ENCODE assay signal across 32 cellular contexts in the genomic region with DNA sequence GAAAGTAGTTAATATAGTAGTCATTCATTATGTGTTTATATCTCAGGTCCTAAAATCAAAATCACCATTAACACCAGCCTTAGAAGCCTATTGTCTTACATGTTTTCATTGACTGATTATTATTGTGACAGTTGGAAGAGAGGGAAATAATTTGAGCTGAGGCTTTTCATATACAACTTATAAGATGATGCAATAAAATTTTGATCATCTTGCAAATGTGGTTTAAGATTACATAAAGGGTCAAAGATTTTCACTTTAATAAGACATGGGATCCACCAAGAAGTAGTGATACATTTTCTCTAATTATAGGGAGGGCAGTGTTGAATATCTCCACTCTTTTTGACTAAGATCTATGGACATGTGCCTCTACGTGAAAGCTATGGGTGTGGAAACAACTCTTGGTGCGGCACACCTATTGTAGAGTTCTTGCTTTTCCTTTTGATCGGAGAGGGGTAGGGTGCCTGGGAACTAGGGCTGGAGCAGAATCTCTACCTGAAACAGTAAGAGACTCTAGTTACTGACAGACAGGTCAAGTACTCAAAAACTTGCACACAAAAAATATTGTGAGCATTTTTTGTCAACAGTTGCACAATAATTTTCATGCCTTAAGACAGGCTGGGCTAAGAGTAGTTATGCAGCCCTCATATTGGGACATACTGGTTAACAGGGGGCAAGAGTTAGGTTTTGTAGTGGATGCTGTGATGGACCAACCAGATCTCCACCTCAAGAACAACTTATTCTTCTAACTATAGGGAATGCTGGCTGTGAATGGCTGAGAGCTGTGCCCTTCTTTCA.
"Had no signal": no experiment of that assay in that cellular context is flagged by ENCODE, and none has a peak within 500 bp of the region (broad histone marks: within the 10 kb centered on the region; RNA-seq: fewer than 3 reads in every experiment).

No MANE protein-coding gene starts in this region.

- DNase-seq: activated B cell treated with CpG ODN at 0.5 μM for 24 hours; activated CD4-positive, alpha-beta T cell treated with anti-CD3 and anti-CD28 coated beads for 48 hours; activated CD4-positive, alpha-beta T cell treated with anti-CD3 and anti-CD28 coated beads, Interleukin-2, amount 50 U/mL, for 1 hour; activated CD4-positive, alpha-beta T cell treated with anti-CD3 and anti-CD28 coated beads, Interleukin-2, amount 50 U/mL, for 48 hours; activated CD8-positive, alpha-beta memory T cell treated with anti-CD3 and anti-CD28 coated beads for 24 hours; activated CD8-positive, alpha-beta memory T cell treated with anti-CD3 and anti-CD28 coated beads, Interleukin-2, amount 50 U/mL, for 48 hours; activated CD8-positive, alpha-beta T cell treated with anti-CD3 and anti-CD28 coated beads for 36 hours; activated gamma-delta T cell; activated naive CD4-positive, alpha-beta T cell; activated naive CD4-positive, alpha-beta T cell treated with anti-CD3 and anti-CD28 coated beads, Interleukin-2, amount 10 ng/mL, durations not matched to agents 7 days and 5 days; activated naive CD8-positive, alpha-beta T cell treated with anti-CD3 and anti-CD28 coated beads, Interleukin-2, amount 10 ng/mL, durations not matched to agents 7 days and 5 days; activated T-cell treated with anti-CD3 and anti-CD28 coated beads for 4 hours; activated T-cell treated with anti-CD3 and anti-CD28 coated beads, Interleukin-2, amount 50 U/mL, for 24 hours; activated T-cell treated with anti-CD3 and anti-CD28 coated beads, Interleukin-2, amount 50 U/mL, for 72 hours; central memory CD4-positive, alpha-beta T cell; cerebellar nuclear complex; colonic mucosa; dorsolateral prefrontal cortex; effector memory CD4-positive, alpha-beta T cell; endodermal cell; erythroblast; foreskin melanocyte; T-cell; T-helper 9 cell; WERI-Rb-1 had no signal

- H3K4me1 ChIP-seq: breast epithelium, colonic mucosa, gastroesophageal sphincter had no signal

- ATAC-seq: activated CD4-positive, CD25-positive, alpha-beta regulatory T cell treated with anti-CD3 and anti-CD28 coated beads, Interleukin-2, amount 50 U/mL, for 24 hours; activated CD8-positive, alpha-beta T cell treated with anti-CD3 and anti-CD28 coated beads for 36 hours; activated naive CD4-positive, alpha-beta T cell treated with anti-CD3 and anti-CD28 coated beads, Interleukin-2, amount 50 U/mL, for 72 hours; activated T-cell treated with anti-CD3 and anti-CD28 coated beads, Interleukin-2, amount 50 U/mL, for 72 hours; gastroesophageal sphincter; T-cell had no signal

- H3K27me3 ChIP-seq: ascending aorta, breast epithelium, cardiac muscle cell, colonic mucosa, esophagus muscularis mucosa, gastroesophageal sphincter had no signal

- H3K27ac ChIP-seq: ascending aorta, breast epithelium, cardiac muscle cell, colonic mucosa, dorsolateral prefrontal cortex, esophagus muscularis mucosa, gastroesophageal sphincter, WERI-Rb-1 had no signal

- H3K4me3 ChIP-seq: ascending aorta, breast epithelium, cardiac muscle cell, colonic mucosa, dorsolateral prefrontal cortex, esophagus muscularis mucosa, gastroesophageal sphincter had no signal

- H3K9me3 ChIP-seq: breast epithelium, colonic mucosa, esophagus muscularis mucosa, gastroesophageal sphincter had no signal

- H3K36me3 ChIP-seq: ascending aorta, breast epithelium, cardiac muscle cell, colonic mucosa, esophagus muscularis mucosa, gastroesophageal sphincter, WERI-Rb-1 had no signal
